Comparison of ENCODE assay signal across 8 cellular contexts in genomic region chr10:102408081-102408727, GRCh38. TPM values are rescaled to one million over a fixed set of nuclear protein-coding genes. Genes with fewer than 3 reads are reported as not detected.
DNase-seq lines count a peak whose midpoint lies in the region; ATAC-seq and TF ChIP-seq lines count a peak whose summit lies in the region.

No MANE protein-coding gene starts in this region.

- H3K27me3 Mint-ChIP-seq in chondrocyte (ENCODE audit: low read depth): peaks cover 23% of the 10 kb centered on the region
- peaks cover 25 to 31% of the 10 kb centered on the region in 2 donors for H3K27me3 Mint-ChIP-seq in natural killer cell treated with Interleukin-12 subunit alpha and Interleukin-12 subunit beta and Interleukin-15 and Interleukin-18, amount 100 ng/mL, for 72 hours

- H3K4me1 Mint-ChIP-seq in chondrocyte (ENCODE audit: low read depth): peaks cover 23% of the 10 kb centered on the region
- H3K4me1 Mint-ChIP-seq in natural killer cell treated with Interleukin-12 subunit alpha and Interleukin-12 subunit beta and Interleukin-15 and Interleukin-18, amount 100 ng/mL, for 72 hours (ENCODE audit: low read depth in 2 of 2): peaks cover 28 to 46% of the 10 kb centered on the region in 2 donors

- peak overlapping the region; percentile 58 for H3K4me3 ChIP-seq in BE2C (ENCODE audit: low read depth, low read length)
- H3K4me3 ChIP-seq in Jurkat, Clone E6-1 (ENCODE audit: low read length): peak overlapping the region; percentile 47

- no peaks in the 10 kb centered on the region for H3K27me3 ChIP-seq in BE2C

- peak overlapping the region; percentile 59 for H3K27ac Mint-ChIP-seq in chondrocyte (ENCODE audit: unreplicated experiment)
- peak overlapping the region in 1 of 2 donors; percentile 11 for H3K27ac Mint-ChIP-seq in natural killer cell treated with Interleukin-12 subunit alpha and Interleukin-12 subunit beta and Interleukin-15 and Interleukin-18, amount 100 ng/mL, for 72 hours

- no peaks in the 10 kb centered on the region for H3K9me3 Mint-ChIP-seq in chondrocyte (ENCODE audit: low read depth)
- no peaks in the 10 kb centered on the region for H3K9me3 Mint-ChIP-seq in natural killer cell treated with Interleukin-12 subunit alpha and Interleukin-12 subunit beta and Interleukin-15 and Interleukin-18, amount 100 ng/mL, for 72 hours

- no peak for TF ChIP-seq CTCF in BE2C (IDR thresholded peaks at IDR 0.05; ENCODE audit: low read depth, low read length)
- no peak for TF ChIP-seq CTCF in chondrocyte (IDR thresholded peaks at IDR 0.05)

- H3K4me3 Mint-ChIP-seq in chondrocyte (ENCODE audit: unreplicated experiment): peak overlapping the region; percentile 60
- H3K4me3 Mint-ChIP-seq in natural killer cell treated with Interleukin-12 subunit alpha and Interleukin-12 subunit beta and Interleukin-15 and Interleukin-18, amount 100 ng/mL, for 72 hours: peak overlapping the region; percentile 82

- peaks cover 11% of the 10 kb centered on the region for H3K36me3 ChIP-seq in BE2C

- peaks cover 13% of the 10 kb centered on the region for H3K4me1 ChIP-seq in BE2C

- no peaks in the 10 kb centered on the region for H3K9me3 ChIP-seq in BE2C

- DNase-seq in BE2C (no peak), chondrocyte (ENCODE audit: low spot score) (no peak), AG08396 (ENCODE audit: low spot score) (no peak), cerebellum (ENCODE audit: low spot score) (no peak)
- DNase-seq in Jurkat, Clone E6-1 (ENCODE audit: low read depth, low spot score): no peak
- no peak for DNase-seq in natural killer cell treated with Interleukin-12 subunit alpha and Interleukin-12 subunit beta and Interleukin-15 and Interleukin-18, amount 100 ng/mL, for 72 hours (ENCODE audit: low spot score)

- H3K36me3 Mint-ChIP-seq in chondrocyte (ENCODE audit: low read depth): no peaks in the 10 kb centered on the region
- peaks cover 5% of the 10 kb centered on the region for H3K36me3 Mint-ChIP-seq in natural killer cell treated with Interleukin-12 subunit alpha and Interleukin-12 subunit beta and Interleukin-15 and Interleukin-18, amount 100 ng/mL, for 72 hours

- ATAC-seq in natural killer cell treated with Interleukin-12 subunit alpha and Interleukin-12 subunit beta and Interleukin-15 and Interleukin-18, amount 100 ng/mL, for 72 hours: peak in 1 of 2 donors; percentile 11
- ATAC-seq in HG03196 (IDR thresholded peaks at IDR 0.05; ENCODE audit: unreplicated experiment) (no peak), HG03135 (IDR thresholded peaks at IDR 0.05; ENCODE audit: unreplicated experiment) (no peak)

RNA-seq across cellular contexts. Expression of gene PSD, which starts 10.4 kb away (rescaled TPM):
- 177 TPM for polyA plus RNA-seq in BE2C (2012; ENCODE audit: insufficient read depth, insufficient read length, low read depth)
- polyA plus RNA-seq in Jurkat, Clone E6-1 (2012; ENCODE audit: insufficient read depth, insufficient read length): 11.7 TPM
- total RNA-seq in chondrocyte (3.0 to 4.0 TPM (median 4.0 TPM) in 3 replicates), cerebellum (38.8 TPM)
- total RNA-seq in natural killer cell treated with Interleukin-12 subunit alpha and Interleukin-12 subunit beta and Interleukin-15 and Interleukin-18, amount 100 ng/mL, for 72 hours: 1 to 10 TPM; 2.3 to 7.6 TPM

RNA-seq across cellular contexts. Expression of gene FBXL15, which starts 12.4 kb away (rescaled TPM):
- 164 TPM for polyA plus RNA-seq in BE2C (2012; ENCODE audit: insufficient read depth, insufficient read length, low read depth)
- polyA plus RNA-seq in Jurkat, Clone E6-1 (2012; ENCODE audit: insufficient read depth, insufficient read length): 6.4 TPM
- total RNA-seq in chondrocyte (8.8 to 10.1 TPM (median 9.0 TPM) in 3 replicates), cerebellum (6.2 TPM)
- total RNA-seq in natural killer cell treated with Interleukin-12 subunit alpha and Interleukin-12 subunit beta and Interleukin-15 and Interleukin-18, amount 100 ng/mL, for 72 hours: 10 to 100 TPM; 22.0 to 23.7 TPM

RNA-seq across cellular contexts. Expression of gene NFKB2, which starts 12.7 kb away (rescaled TPM):
- 13.1 TPM for polyA plus RNA-seq in BE2C (2012; ENCODE audit: insufficient read depth, insufficient read length, low read depth)
- 39.5 TPM for polyA plus RNA-seq in Jurkat, Clone E6-1 (2012; ENCODE audit: insufficient read depth, insufficient read length)
- total RNA-seq in chondrocyte (29.4 to 38.0 TPM (median 35.9 TPM) in 3 replicates), cerebellum (3.5 TPM)
- 100 to 1,000 TPM; 370 to 522 TPM for total RNA-seq in natural killer cell treated with Interleukin-12 subunit alpha and Interleukin-12 subunit beta and Interleukin-15 and Interleukin-18, amount 100 ng/mL, for 72 hours

RNA-seq across cellular contexts. Expression of gene CUEDC2, which starts 24.2 kb away (rescaled TPM):
- polyA plus RNA-seq in BE2C (2012; ENCODE audit: insufficient read depth, insufficient read length, low read depth): 128 TPM
- polyA plus RNA-seq in Jurkat, Clone E6-1 (2012; ENCODE audit: insufficient read depth, insufficient read length): 145 TPM
- total RNA-seq in chondrocyte (55.1 to 64.3 TPM (median 57.7 TPM) in 3 replicates), cerebellum (28.3 TPM)
- total RNA-seq in natural killer cell treated with Interleukin-12 subunit alpha and Interleukin-12 subunit beta and Interleukin-15 and Interleukin-18, amount 100 ng/mL, for 72 hours: 10 to 100 TPM; 39.8 to 58.5 TPM

RNA-seq across cellular contexts. Expression of gene C10orf95, which starts 43.1 kb away (rescaled TPM):
- polyA plus RNA-seq in BE2C (2012; ENCODE audit: insufficient read depth, insufficient read length, low read depth): 1.0 TPM
- polyA plus RNA-seq in Jurkat, Clone E6-1 (2012; ENCODE audit: insufficient read depth, insufficient read length): 2.2 TPM
- not detected in 3 replicates for total RNA-seq in chondrocyte
- total RNA-seq in natural killer cell treated with Interleukin-12 subunit alpha and Interleukin-12 subunit beta and Interleukin-15 and Interleukin-18, amount 100 ng/mL, for 72 hours: under 1 TPM in 1 of 2 donors, not detected in 1; 0.98 TPM
- not detected for total RNA-seq in cerebellum
